ENCODE assay signal across 1 cellular context in the genomic region with DNA sequence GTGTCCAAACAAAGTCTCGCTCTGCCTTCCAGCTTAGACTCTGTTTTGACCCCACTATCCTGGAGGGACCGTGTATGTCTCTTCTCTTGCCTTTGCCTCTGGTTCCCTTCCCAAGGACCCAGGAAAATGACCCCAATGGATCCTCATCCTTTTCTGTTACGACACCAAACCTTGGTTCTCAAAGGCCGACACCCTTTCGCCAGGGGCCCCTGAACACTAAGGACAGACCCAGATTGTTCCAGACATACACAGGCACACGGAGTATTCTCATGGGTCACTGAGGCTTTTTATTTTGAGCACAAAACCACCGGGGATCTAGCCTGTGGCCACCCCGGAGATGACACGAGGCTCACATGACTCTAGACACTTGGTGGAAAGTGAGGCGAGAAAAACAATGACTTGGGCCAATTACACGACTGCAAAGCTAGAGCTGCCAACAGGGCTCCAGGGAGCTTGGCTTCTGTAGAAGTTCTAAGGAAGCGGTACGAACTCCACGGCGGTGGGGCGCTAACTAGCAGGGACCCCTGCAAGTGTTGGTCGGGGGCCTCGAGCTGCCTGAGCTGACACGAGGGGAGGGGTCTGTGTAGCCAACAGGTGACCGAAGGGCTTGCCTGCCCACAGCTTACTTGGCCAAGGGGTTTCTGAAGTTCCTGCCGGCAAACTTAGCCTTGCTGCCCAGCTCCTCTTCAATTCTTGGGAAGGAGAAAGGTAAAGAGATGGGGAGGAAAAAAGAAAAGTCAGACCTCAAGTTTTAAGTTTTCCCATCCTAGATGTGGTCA.
TF ChIP-seq lines count a peak whose summit lies in the region.

No MANE protein-coding gene starts in this region.

TF ChIP-seq in H1, 55 proteins besides CTCF, POLR2A, EP300 and RAD21:
- TF ChIP-seq SIN3A (conservative IDR thresholded peaks at IDR 0.05 in 1 of 2, IDR thresholded peaks at IDR 0.05 in 1 of 2; ENCODE audit: low read depth in 1 of 2, low read length in 2 of 2) (peak in 1 of 2 experiments; percentile 76; a peak in 1 of 4 replicates), SIX5 (IDR thresholded peaks at IDR 0.05; ENCODE audit: low read depth, low read length) (peak; percentile 21; the same call in 1 of the 2 replicates), MAFK (IDR thresholded peaks at IDR 0.05; ENCODE audit: low read depth, low read length) (no peak), SP1 (IDR thresholded peaks at IDR 0.05; ENCODE audit: low read depth, low read length) (peak; percentile 59; the same call in 1 of the 2 replicates)
